In the genomic region with DNA sequence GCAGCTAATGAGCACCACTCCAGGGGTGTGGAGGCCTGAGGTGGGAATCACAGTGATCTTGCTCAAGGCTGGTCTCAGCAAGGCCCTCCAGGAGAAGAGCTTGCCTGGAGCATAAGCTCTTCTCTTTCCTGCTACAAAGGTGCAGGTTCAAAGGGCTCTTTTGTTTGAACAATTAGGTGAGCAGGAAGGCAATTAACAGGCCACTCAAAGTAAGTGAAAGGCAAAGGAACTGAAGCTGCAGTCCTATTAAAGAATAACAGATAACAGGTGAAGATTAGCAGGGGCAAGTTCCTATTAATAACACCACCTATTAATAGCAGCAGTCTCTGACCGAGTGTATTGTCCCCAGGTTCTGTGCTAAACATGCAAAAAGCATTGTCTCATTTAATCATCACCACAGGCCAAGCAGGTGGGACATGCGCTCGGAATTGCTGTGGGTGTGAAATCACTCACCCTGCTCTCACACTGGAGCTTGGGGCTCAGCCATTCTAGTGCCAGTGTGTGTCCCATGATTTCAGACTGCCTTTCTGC, we compare ENCODE assay signal across 1 cellular context.
TF ChIP-seq lines count a peak whose summit lies in the region.

No MANE protein-coding gene starts in this region.

TF ChIP-seq in HepG2, 621 proteins besides CTCF, POLR2A, EP300 and RAD21 (continued from another document and continues in another):
- TF ChIP-seq, protein P1, sequence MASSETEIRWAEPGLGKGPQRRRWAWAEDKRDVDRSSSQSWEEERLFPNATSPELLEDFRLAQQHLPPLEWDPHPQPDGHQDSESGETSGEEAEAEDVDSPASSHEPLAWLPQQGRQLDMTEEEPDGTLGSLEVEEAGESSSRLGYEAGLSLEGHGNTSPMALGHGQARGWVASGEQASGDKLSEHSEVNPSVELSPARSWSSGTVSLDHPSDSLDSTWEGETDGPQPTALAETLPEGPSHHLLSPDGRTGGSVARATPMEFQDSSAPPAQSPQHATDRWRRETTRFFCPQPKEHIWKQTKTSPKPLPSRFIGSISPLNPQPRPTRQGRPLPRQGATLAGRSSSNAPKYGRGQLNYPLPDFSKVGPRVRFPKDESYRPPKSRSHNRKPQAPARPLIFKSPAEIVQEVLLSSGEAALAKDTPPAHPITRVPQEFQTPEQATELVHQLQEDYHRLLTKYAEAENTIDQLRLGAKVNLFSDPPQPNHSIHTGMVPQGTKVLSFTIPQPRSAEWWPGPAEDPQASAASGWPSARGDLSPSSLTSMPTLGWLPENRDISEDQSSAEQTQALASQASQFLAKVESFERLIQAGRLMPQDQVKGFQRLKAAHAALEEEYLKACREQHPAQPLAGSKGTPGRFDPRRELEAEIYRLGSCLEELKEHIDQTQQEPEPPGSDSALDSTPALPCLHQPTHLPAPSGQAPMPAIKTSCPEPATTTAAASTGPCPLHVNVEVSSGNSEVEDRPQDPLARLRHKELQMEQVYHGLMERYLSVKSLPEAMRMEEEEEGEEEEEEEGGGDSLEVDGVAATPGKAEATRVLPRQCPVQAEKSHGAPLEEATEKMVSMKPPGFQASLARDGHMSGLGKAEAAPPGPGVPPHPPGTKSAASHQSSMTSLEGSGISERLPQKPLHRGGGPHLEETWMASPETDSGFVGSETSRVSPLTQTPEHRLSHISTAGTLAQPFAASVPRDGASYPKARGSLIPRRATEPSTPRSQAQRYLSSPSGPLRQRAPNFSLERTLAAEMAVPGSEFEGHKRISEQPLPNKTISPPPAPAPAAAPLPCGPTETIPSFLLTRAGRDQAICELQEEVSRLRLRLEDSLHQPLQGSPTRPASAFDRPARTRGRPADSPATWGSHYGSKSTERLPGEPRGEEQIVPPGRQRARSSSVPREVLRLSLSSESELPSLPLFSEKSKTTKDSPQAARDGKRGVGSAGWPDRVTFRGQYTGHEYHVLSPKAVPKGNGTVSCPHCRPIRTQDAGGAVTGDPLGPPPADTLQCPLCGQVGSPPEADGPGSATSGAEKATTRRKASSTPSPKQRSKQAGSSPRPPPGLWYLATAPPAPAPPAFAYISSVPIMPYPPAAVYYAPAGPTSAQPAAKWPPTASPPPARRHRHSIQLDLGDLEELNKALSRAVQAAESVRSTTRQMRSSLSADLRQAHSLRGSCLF (CRISPR knock-in tag; IDR thresholded peaks at IDR 0.05; ENCODE audit: borderline replicate concordance) = no peak
- TF ChIP-seq RBM22 (optimal IDR thresholded peaks at IDR 0.05; ENCODE audit: low read length) = no peak
- no peak for TF ChIP-seq ZNF737 (CRISPR knock-in tag; IDR thresholded peaks at IDR 0.05; ENCODE audit: borderline replicate concordance)
- TF ChIP-seq SIX1 (CRISPR knock-in tag; IDR thresholded peaks at IDR 0.05; ENCODE audit: borderline replicate concordance) = no peak
- TF ChIP-seq CBX2 (IDR thresholded peaks at IDR 0.05; ENCODE audit: low read depth, low read length) = no peak
- no peak for TF ChIP-seq CBX2 (CRISPR knock-in tag; IDR thresholded peaks at IDR 0.05; ENCODE audit: low read depth)
- TF ChIP-seq, protein P2, sequence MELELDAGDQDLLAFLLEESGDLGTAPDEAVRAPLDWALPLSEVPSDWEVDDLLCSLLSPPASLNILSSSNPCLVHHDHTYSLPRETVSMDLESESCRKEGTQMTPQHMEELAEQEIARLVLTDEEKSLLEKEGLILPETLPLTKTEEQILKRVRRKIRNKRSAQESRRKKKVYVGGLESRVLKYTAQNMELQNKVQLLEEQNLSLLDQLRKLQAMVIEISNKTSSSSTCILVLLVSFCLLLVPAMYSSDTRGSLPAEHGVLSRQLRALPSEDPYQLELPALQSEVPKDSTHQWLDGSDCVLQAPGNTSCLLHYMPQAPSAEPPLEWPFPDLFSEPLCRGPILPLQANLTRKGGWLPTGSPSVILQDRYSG (CRISPR knock-in tag; IDR thresholded peaks at IDR 0.05) = no peak
- no peak for TF ChIP-seq ZNF234 (CRISPR knock-in tag; conservative IDR thresholded peaks at IDR 0.05)
- no peak for TF ChIP-seq EEA1 (CRISPR knock-in tag; IDR thresholded peaks at IDR 0.05; ENCODE audit: borderline replicate concordance)
- TF ChIP-seq ZNF75D (CRISPR knock-in tag; IDR thresholded peaks at IDR 0.05; ENCODE audit: borderline replicate concordance) = no peak
- TF ChIP-seq ZNF816 (CRISPR knock-in tag; IDR thresholded peaks at IDR 0.05; ENCODE audit: borderline replicate concordance) = no peak
- TF ChIP-seq, protein P3, sequence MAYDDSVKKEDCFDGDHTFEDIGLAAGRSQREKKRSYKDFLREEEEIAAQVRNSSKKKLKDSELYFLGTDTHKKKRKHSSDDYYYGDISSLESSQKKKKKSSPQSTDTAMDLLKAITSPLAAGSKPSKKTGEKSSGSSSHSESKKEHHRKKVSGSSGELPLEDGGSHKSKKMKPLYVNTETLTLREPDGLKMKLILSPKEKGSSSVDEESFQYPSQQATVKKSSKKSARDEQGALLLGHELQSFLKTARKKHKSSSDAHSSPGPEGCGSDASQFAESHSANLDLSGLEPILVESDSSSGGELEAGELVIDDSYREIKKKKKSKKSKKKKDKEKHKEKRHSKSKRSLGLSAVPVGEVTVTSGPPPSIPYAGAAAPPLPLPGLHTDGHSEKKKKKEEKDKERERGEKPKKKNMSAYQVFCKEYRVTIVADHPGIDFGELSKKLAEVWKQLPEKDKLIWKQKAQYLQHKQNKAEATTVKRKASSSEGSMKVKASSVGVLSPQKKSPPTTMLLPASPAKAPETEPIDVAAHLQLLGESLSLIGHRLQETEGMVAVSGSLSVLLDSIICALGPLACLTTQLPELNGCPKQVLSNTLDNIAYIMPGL (CRISPR knock-in tag; IDR thresholded peaks at IDR 0.05; ENCODE audit: borderline replicate concordance in 1 of 2, low read depth in 1 of 2) = no peak
- no peak for TF ChIP-seq TCF12 (IDR thresholded peaks at IDR 0.05)
- no peak for TF ChIP-seq TCF12 (CRISPR knock-in tag; IDR thresholded peaks at IDR 0.05)
- TF ChIP-seq ARNTL (CRISPR knock-in tag; IDR thresholded peaks at IDR 0.05) = no peak
- TF ChIP-seq, protein P4, sequence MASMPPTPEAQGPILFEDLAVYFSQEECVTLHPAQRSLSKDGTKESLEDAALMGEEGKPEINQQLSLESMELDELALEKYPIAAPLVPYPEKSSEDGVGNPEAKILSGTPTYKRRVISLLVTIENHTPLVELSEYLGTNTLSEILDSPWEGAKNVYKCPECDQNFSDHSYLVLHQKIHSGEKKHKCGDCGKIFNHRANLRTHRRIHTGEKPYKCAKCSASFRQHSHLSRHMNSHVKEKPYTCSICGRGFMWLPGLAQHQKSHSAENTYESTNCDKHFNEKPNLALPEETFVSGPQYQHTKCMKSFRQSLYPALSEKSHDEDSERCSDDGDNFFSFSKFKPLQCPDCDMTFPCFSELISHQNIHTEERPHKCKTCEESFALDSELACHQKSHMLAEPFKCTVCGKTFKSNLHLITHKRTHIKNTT (CRISPR knock-in tag; IDR thresholded peaks at IDR 0.05) = no peak
- TF ChIP-seq PPARG (CRISPR knock-in tag; conservative IDR thresholded peaks at IDR 0.05) = peak; percentile 95
- no peak for TF ChIP-seq ZFP37 (CRISPR knock-in tag; IDR thresholded peaks at IDR 0.05; ENCODE audit: borderline replicate concordance)
- TF ChIP-seq, protein P5, sequence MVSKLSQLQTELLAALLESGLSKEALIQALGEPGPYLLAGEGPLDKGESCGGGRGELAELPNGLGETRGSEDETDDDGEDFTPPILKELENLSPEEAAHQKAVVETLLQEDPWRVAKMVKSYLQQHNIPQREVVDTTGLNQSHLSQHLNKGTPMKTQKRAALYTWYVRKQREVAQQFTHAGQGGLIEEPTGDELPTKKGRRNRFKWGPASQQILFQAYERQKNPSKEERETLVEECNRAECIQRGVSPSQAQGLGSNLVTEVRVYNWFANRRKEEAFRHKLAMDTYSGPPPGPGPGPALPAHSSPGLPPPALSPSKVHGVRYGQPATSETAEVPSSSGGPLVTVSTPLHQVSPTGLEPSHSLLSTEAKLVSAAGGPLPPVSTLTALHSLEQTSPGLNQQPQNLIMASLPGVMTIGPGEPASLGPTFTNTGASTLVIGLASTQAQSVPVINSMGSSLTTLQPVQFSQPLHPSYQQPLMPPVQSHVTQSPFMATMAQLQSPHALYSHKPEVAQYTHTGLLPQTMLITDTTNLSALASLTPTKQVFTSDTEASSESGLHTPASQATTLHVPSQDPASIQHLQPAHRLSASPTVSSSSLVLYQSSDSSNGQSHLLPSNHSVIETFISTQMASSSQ (IDR thresholded peaks at IDR 0.05; ENCODE audit: low read depth) = no peak
- TF ChIP-seq, protein P5 (CRISPR knock-in tag; IDR thresholded peaks at IDR 0.05; ENCODE audit: borderline replicate concordance) = no peak
- TF ChIP-seq HNRNPK (IDR thresholded peaks at IDR 0.05; ENCODE audit: low read depth, low read length, poor library complexity, severe bottlenecking) = no peak
- TF ChIP-seq ZFP1 (CRISPR knock-in tag; IDR thresholded peaks at IDR 0.05) = no peak
- TF ChIP-seq ZNF549 (CRISPR knock-in tag; IDR thresholded peaks at IDR 0.05) = no peak
- TF ChIP-seq ZNF260 (CRISPR knock-in tag; IDR thresholded peaks at IDR 0.05; ENCODE audit: borderline replicate concordance, low read depth) = no peak
- TF ChIP-seq, protein P6, sequence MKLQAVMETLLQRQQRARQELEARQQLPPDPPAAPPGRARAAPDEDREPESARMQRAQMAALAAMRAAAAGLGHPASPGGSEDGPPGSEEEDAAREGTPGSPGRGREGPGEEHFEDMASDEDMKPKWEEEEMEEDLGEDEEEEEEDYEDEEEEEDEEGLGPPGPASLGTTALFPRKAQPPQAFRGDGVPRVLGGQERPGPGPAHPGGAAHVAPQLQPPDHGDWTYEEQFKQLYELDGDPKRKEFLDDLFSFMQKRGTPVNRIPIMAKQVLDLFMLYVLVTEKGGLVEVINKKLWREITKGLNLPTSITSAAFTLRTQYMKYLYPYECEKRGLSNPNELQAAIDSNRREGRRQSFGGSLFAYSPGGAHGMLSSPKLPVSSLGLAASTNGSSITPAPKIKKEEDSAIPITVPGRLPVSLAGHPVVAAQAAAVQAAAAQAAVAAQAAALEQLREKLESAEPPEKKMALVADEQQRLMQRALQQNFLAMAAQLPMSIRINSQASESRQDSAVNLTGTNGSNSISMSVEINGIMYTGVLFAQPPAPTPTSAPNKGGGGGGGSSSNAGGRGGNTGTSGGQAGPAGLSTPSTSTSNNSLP (IDR thresholded peaks at IDR 0.05; ENCODE audit: low read depth, low read length) = 0 out of 2 replicates have a peak, but pooled peaks have one; percentile 30
- TF ChIP-seq, protein P7, sequence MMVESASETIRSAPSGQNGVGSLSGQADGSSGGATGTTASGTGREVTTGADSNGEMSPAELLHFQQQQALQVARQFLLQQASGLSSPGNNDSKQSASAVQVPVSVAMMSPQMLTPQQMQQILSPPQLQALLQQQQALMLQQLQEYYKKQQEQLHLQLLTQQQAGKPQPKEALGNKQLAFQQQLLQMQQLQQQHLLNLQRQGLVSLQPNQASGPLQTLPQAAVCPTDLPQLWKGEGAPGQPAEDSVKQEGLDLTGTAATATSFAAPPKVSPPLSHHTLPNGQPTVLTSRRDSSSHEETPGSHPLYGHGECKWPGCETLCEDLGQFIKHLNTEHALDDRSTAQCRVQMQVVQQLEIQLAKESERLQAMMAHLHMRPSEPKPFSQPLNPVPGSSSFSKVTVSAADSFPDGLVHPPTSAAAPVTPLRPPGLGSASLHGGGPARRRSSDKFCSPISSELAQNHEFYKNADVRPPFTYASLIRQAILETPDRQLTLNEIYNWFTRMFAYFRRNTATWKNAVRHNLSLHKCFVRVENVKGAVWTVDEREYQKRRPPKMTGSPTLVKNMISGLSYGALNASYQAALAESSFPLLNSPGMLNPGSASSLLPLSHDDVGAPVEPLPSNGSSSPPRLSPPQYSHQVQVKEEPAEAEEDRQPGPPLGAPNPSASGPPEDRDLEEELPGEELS (CRISPR knock-in tag; IDR thresholded peaks at IDR 0.05) = peak; percentile 24; the same call in 1 of the 2 replicates
- TF ChIP-seq ZFP82 (CRISPR knock-in tag; IDR thresholded peaks at IDR 0.05; ENCODE audit: borderline replicate concordance) = no peak
- no peak for TF ChIP-seq SP5 (CRISPR knock-in tag; IDR thresholded peaks at IDR 0.05; ENCODE audit: borderline replicate concordance, low read depth)
- TF ChIP-seq, protein P8, sequence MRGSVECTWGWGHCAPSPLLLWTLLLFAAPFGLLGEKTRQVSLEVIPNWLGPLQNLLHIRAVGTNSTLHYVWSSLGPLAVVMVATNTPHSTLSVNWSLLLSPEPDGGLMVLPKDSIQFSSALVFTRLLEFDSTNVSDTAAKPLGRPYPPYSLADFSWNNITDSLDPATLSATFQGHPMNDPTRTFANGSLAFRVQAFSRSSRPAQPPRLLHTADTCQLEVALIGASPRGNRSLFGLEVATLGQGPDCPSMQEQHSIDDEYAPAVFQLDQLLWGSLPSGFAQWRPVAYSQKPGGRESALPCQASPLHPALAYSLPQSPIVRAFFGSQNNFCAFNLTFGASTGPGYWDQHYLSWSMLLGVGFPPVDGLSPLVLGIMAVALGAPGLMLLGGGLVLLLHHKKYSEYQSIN (CRISPR knock-in tag; IDR thresholded peaks at IDR 0.05; ENCODE audit: borderline replicate concordance) = no peak
- TF ChIP-seq SSRP1 (CRISPR knock-in tag; IDR thresholded peaks at IDR 0.05) = no peak
- no peak for TF ChIP-seq ZNF3 (CRISPR knock-in tag; IDR thresholded peaks at IDR 0.05)
- no peak for TF ChIP-seq ZNF501 (CRISPR knock-in tag; IDR thresholded peaks at IDR 0.05)
- no peak for TF ChIP-seq NCOA5 (CRISPR knock-in tag; IDR thresholded peaks at IDR 0.05)
- no peak for TF ChIP-seq ATAD3A (CRISPR knock-in tag; IDR thresholded peaks at IDR 0.05)
